In genomic region chr5:127761869-127762268, GRCh38 we compare ENCODE assay signal across 29 cellular contexts. TPM values are rescaled to one million over a fixed set of nuclear protein-coding genes. Genes with fewer than 3 reads are reported as not detected.
"Had no signal": no experiment of that assay in that cellular context is flagged by ENCODE, and none has a peak within 500 bp of the region (broad histone marks: within the 10 kb centered on the region; RNA-seq: fewer than 3 reads in every experiment).

No MANE protein-coding gene starts in this region.

- H3K4me1 ChIP-seq: foreskin keratinocyte, testis, tibial artery had no signal

- H3K9me3 ChIP-seq: esophagus muscularis mucosa, ovary, psoas muscle, sigmoid colon, testis, tibial artery, upper lobe of left lung had no signal

- H3K36me3 ChIP-seq: esophagus muscularis mucosa, ovary, sigmoid colon, tibial artery, upper lobe of left lung had no signal

- H3K27ac ChIP-seq: esophagus muscularis mucosa, foreskin keratinocyte, ovary, psoas muscle, sigmoid colon, testis, tibial artery, upper lobe of left lung had no signal

- H3K27me3 ChIP-seq: esophagus muscularis mucosa, ovary, sigmoid colon, testis, tibial artery, upper lobe of left lung had no signal

- DNase-seq: effector CD8-positive, alpha-beta T cell; endodermal cell; foreskin keratinocyte; natural killer cell; occipital lobe; ovary; posterior cingulate gyrus; psoas muscle; right cardiac atrium; sigmoid colon; stimulated activated CD4-positive, alpha-beta T cell treated with anti-CD3 and anti-CD28 coated beads, Interleukin-15, amount 100 ng/mL, for 24 hours; stimulated activated CD4-positive, alpha-beta T cell treated with anti-CD3 and anti-CD28 coated beads, Interleukin-2, amount 100 ng/mL, for 48 hours; stimulated activated CD8-positive, alpha-beta memory T cell treated with anti-CD3 and anti-CD28 coated beads, Interleukin-4, amount 100 ng/mL, for 48 hours; stimulated activated naive CD4-positive, alpha-beta T cell; stimulated activated naive CD8-positive, alpha-beta T cell treated with anti-CD3 and anti-CD28 coated beads, Interleukin-15, amount 100 ng/mL, for 72 hours; testis; tibial artery; upper lobe of left lung had no signal

- H3K4me3 ChIP-seq: esophagus muscularis mucosa, lung, ovary, psoas muscle, sigmoid colon, testis, tibial artery, upper lobe of left lung had no signal

- ATAC-seq: foreskin keratinocyte; natural killer cell; psoas muscle; right cardiac atrium; stimulated activated naive CD8-positive, alpha-beta T cell treated with anti-CD3 and anti-CD28 coated beads, Interleukin-15, amount 100 ng/mL, for 72 hours had no signal

RNA-seq across cellular contexts. Expression of gene CCDC192, which starts 58.7 kb away (rescaled TPM):
- total RNA-seq: cerebellum, epithelial cell of proximal tubule, fibroblast of lung, foreskin keratinocyte, liver, mononuclear cell, natural killer cell, occipital lobe, renal cortical epithelial cell, right cardiac atrium, skeletal muscle tissue had no signal
- polyA plus RNA-seq: fibroblast of lung, foreskin keratinocyte, keratinocyte, liver, neural cell had no signal
